33 cellular contexts compared by ENCODE assay signal in genomic region chr19:5918463-5919079, GRCh38. TPM values are rescaled to one million over a fixed set of nuclear protein-coding genes. Genes with fewer than 3 reads are reported as not detected.
"Had no signal": no experiment of that assay in that cellular context is flagged by ENCODE, and none has a peak within 500 bp of the region (broad histone marks: within the 10 kb centered on the region; RNA-seq: fewer than 3 reads in every experiment).

No MANE protein-coding gene starts in this region.

- DNase-seq: dermis blood vessel endothelial cell; effector memory CD4-positive, alpha-beta T cell; foreskin keratinocyte; heart left ventricle; kidney; mesendoderm; naive thymus-derived CD8-positive, alpha-beta T cell; nephron progenitor cell; spleen; stimulated activated naive CD4-positive, alpha-beta T cell treated with Interleukin-2 at 50 U/mL for 16 hours; stomach; thyroid gland; trophoblast cell had no signal

- H3K9me3 Mint-ChIP-seq: naive thymus-derived CD8-positive, alpha-beta T cell; nephron progenitor cell had no signal

- H3K79me2 ChIP-seq: hepatocyte had no signal

- H3K4me3 ChIP-seq: coronary artery, esophagus muscularis mucosa, gastroesophageal sphincter, heart left ventricle, hepatocyte, prostate gland, right atrium auricular region, skin epidermis, spleen, stomach, thyroid gland, vagina had no signal

- H3K4me2 ChIP-seq: hepatocyte had no signal

- H3K27me3 Mint-ChIP-seq: naive thymus-derived CD8-positive, alpha-beta T cell had no signal

- H3K27ac ChIP-seq: coronary artery, esophagus muscularis mucosa, foreskin keratinocyte, gastroesophageal sphincter, heart left ventricle, hepatocyte, neutrophil, prostate gland, right atrium auricular region, skin epidermis, spleen, thyroid gland, vagina had no signal

- H3K27me3 ChIP-seq: esophagus muscularis mucosa, foreskin keratinocyte, gastroesophageal sphincter, heart left ventricle, hepatocyte, neutrophil, right atrium auricular region, spleen, stomach, thyroid gland, vagina had no signal

- H3K4me3 Mint-ChIP-seq: nephron progenitor cell had no signal

- H2AFZ ChIP-seq: hepatocyte had no signal

- H3K9me3 ChIP-seq: esophagus muscularis mucosa, gastroesophageal sphincter, heart left ventricle, neutrophil, prostate gland, right atrium auricular region, spleen, stomach, thyroid gland, vagina had no signal

- ATAC-seq: foreskin keratinocyte; gastroesophageal sphincter; heart left ventricle; left lobe of liver; naive thymus-derived CD8-positive, alpha-beta T cell had no signal

RNA-seq across cellular contexts. Expression of gene FUT5, which starts 48.2 kb away (rescaled TPM):
- total RNA-seq: dermis blood vessel endothelial cell, endothelial cell of umbilical vein, epithelial cell of proximal tubule, esophagus muscularis mucosa, fibroblast of lung, foreskin keratinocyte, gastroesophageal sphincter, heart left ventricle, hepatocyte, lower leg skin, lung microvascular endothelial cell, myocyte, osteocyte, prostate gland, right atrium auricular region, spleen, subcutaneous adipose tissue, temporal lobe, thyroid gland, ureter, vagina had no signal
- polyA plus RNA-seq: endothelial cell of umbilical vein, fibroblast of lung, foreskin keratinocyte, heart left ventricle, hepatocyte, spleen, stomach had no signal
